Comparison of ENCODE assay signal across 8 cellular contexts in the genomic region with DNA sequence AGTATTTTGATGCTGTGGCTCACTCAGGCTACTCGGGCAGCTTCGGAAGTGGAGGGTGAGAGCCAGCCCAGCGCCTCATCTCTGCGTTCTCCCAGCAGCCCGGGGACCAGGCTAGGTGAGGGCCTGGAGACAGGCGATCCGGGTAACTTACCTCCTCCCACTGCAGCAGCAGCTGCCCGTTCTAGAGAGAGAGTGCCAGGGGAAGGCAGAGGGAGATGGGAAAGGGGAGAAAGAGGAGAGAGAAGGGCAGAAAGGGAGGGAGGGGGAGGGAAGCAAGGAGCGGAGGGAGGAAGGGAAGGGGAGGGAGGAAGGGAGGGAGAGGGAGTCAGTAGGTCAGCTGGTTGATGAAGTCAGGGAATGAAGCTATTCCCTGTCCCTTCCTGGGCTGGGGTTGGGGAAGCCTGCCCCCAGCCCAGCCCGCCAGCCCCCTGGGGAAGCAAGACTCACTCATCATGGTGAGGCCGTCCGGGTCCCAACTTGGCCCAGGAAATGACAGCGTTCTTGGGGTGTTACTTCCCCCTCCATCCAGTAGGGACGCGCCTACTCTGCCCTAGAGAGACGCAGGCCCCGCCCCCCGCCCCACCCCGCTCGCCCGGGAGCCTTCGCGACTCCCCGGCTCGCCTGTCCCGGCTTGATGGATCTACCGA. TPM values are rescaled to one million over a fixed set of nuclear protein-coding genes. Genes with fewer than 3 reads are reported as not detected.
DNase-seq lines count a peak whose midpoint lies in the region; ATAC-seq, FAIRE-seq and TF ChIP-seq lines count a peak whose summit lies in the region.

A gene with protein sequence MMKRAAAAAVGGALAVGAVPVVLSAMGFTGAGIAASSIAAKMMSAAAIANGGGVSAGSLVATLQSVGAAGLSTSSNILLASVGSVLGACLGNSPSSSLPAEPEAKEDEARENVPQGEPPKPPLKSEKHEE (minus strand): TSS at position 494 of the 647 bp plus-strand sequence. CDS start 40 bp downstream, at position 454.

- TF ChIP-seq CTCF in endothelial cell of umbilical vein (IDR thresholded peaks at IDR 0.05; ENCODE audit: extremely low read depth in 1 of 2, insufficient read depth in 1 of 2, low read depth in 1 of 2, low read length in 2 of 2) = peak in 1 of 2 donors; percentile 20

- ATAC-seq in GM19372 (IDR thresholded peaks at IDR 0.05; ENCODE audit: low read depth, unreplicated experiment) (peak; percentile 90), HG03520 (IDR thresholded peaks at IDR 0.05; ENCODE audit: unreplicated experiment) (peak; percentile 93)

- H3K4me3 Mint-ChIP-seq in CD4-positive, alpha-beta memory T cell = peak within 1 kb of the TSS; percentile 86 to 93 (median 90)

- no peak for TF ChIP-seq POLR2A in endothelial cell of umbilical vein (IDR thresholded peaks at IDR 0.05; ENCODE audit: low read depth, low read length)

- H3K4me3 ChIP-seq in CD4-positive, alpha-beta memory T cell (ENCODE audit: low read length in 2 of 2) = peak within 1 kb of the TSS; percentile 50 to 82
- peak within 1 kb of the TSS; percentile 27 to 67 (median 45) for H3K4me3 ChIP-seq in endothelial cell of umbilical vein (replicated peaks in 1 of 3; ENCODE audit: insufficient read depth in 1 of 3, low read depth in 1 of 3, low read length in 3 of 3)

- peak within 1 kb of the TSS; percentile 93 for H2AFZ ChIP-seq in endothelial cell of umbilical vein (ENCODE audit: low read depth, low read length)

- no peaks in the 10 kb centered on the region for H3K9me3 ChIP-seq in CD4-positive, alpha-beta memory T cell (ENCODE audit: control insufficient read depth in 1 of 2, low read length in 2 of 2)
- no peaks in the 10 kb centered on the region for H3K9me3 ChIP-seq in endothelial cell of umbilical vein (replicated peaks; ENCODE audit: control insufficient read depth, insufficient read depth, low read length)

- H3K36me3 Mint-ChIP-seq in CD4-positive, alpha-beta memory T cell = peaks cover 0 to 9% of the 10 kb centered on the region in 2 donors

- peak within 1 kb of the TSS; percentile 91 for H3K4me2 ChIP-seq in endothelial cell of umbilical vein (ENCODE audit: insufficient read depth, low read length)

- POLR2A ChIA-PET in CD4-positive, alpha-beta memory T cell (lab: Charles Lee; ENCODE audit: partially characterized antibody) = interaction anchor here (0.7 to 3.2 kb wide), 5 partner anchors 13 to 91 kb away, joined by 3 to 17 read pairs (median 4); partner anchors contain the start of genes DDX24, IFI27L1 and PPP4R4
- POLR2A ChIA-PET in endothelial cell of umbilical vein (lab: Charles Lee) = interaction anchor here (0.6 to 1.4 kb wide), 5 partner anchors 12 to 48 kb away, joined by 3 to 4 read pairs (median 3); partner anchors contain the start of genes DDX24, IFI27 and IFI27L1

- H3K27me3 ChIP-seq in CD4-positive, alpha-beta memory T cell (ENCODE audit: insufficient read depth, low read length) = no peaks in the 10 kb centered on the region
- peaks cover 0 to 5% of the 10 kb centered on the region in 2 experiments for H3K27me3 ChIP-seq in endothelial cell of umbilical vein (ENCODE audit: control insufficient read depth in 2 of 2, insufficient read depth in 2 of 2, low read length in 2 of 2)

- peak; percentile 55 for FAIRE-seq in endothelial cell of umbilical vein (lab: Jason Lieb, UNC)

- no peaks in the 10 kb centered on the region for H3K9me3 Mint-ChIP-seq in CD4-positive, alpha-beta memory T cell

- peaks cover 18% of the 10 kb centered on the region for H3K4me1 ChIP-seq in CD4-positive, alpha-beta memory T cell (ENCODE audit: insufficient read depth, low read length)
- H3K4me1 ChIP-seq in endothelial cell of umbilical vein (ENCODE audit: control insufficient read depth, extremely low read depth, insufficient read depth, low read length) = peaks cover 9% of the 10 kb centered on the region

- H3K27ac Mint-ChIP-seq in CD4-positive, alpha-beta memory T cell = peak within 1 kb of the TSS; percentile 77 to 88 (median 84)

- no TSS peak for BruUV-seq in endothelial cell of umbilical vein (replicated peaks; lab: Mats Ljungman, UMichigan)

- peak; percentile 34 to 80 (median 46) for DNase-seq in CD4-positive, alpha-beta memory T cell
- DNase-seq in NOMO-1 (lab: John Stamatoyannopoulos, UW; ENCODE audit: unreplicated experiment in 2 of 2) (peak; percentile 54 to 67), endothelial cell of umbilical vein (ENCODE audit: low read depth, low spot score) (peak; percentile 59), middle frontal gyrus (ENCODE audit: extremely low spot score, low spot score) (peak; percentile 59)
- DNase-seq in activated CD8-positive, alpha-beta memory T cell treated with anti-CD3 and anti-CD28 coated beads, Interleukin-2, amount 50 U/mL, for 4 hours = peak; percentile 53
- peak; percentile 59 to 68 for DNase-seq in stimulated activated CD8-positive, alpha-beta memory T cell treated with anti-CD3 and anti-CD28 coated beads, Interleukin-15, amount 100 ng/mL, for 48 hours (ENCODE audit: low read depth in 2 of 2)

- H4K20me1 ChIP-seq in endothelial cell of umbilical vein (replicated peaks; ENCODE audit: control insufficient read depth, extremely low read depth, insufficient read depth, low read length) = no peaks in the 10 kb centered on the region

- no peaks in the 10 kb centered on the region for H3K79me2 ChIP-seq in endothelial cell of umbilical vein (ENCODE audit: control insufficient read depth, insufficient read depth, low read length)

- H3K27me3 Mint-ChIP-seq in CD4-positive, alpha-beta memory T cell = no peaks in the 10 kb centered on the region

- H3K36me3 ChIP-seq in CD4-positive, alpha-beta memory T cell (ENCODE audit: insufficient read depth, low read length) = no peaks in the 10 kb centered on the region
- no peaks in the 10 kb centered on the region for H3K36me3 ChIP-seq in endothelial cell of umbilical vein (ENCODE audit: control insufficient read depth in 2 of 2, extremely low read depth in 1 of 2, insufficient read depth in 2 of 2, low read length in 2 of 2)

- intact Hi-C loops in CD4-positive, alpha-beta memory T cell (cut with micrococcal nuclease) = loop anchor here (1.0 kb wide), 1 partner anchor 48 kb away; the partner anchor contains the start of genes DDX24 and IFI27L1
- intact Hi-C loops in endothelial cell of umbilical vein (cut with micrococcal nuclease) = no loop called here

- H3K9me1 ChIP-seq in endothelial cell of umbilical vein (replicated peaks; ENCODE audit: control insufficient read depth, extremely low read depth, insufficient read depth, low read length) = no peaks in the 10 kb centered on the region

- dilution Hi-C loops in endothelial cell of umbilical vein (cut with MboI; ENCODE audit: extremely low pct_ligation_motif_present, low sequenced_read_pairs) = no loop called here

- CTCF ChIA-PET in CD4-positive, alpha-beta memory T cell (lab: Charles Lee; ENCODE audit: partially characterized antibody) = interaction anchor here (0.8 to 7.5 kb wide), 11 partner anchors 12 to 357 kb away, joined by 3 to 126 read pairs (median 4); partner anchors contain the start of genes DDX24 and IFI27L1
- CTCF ChIA-PET in endothelial cell of umbilical vein (lab: Charles Lee) = interaction anchor here (0.7 to 5.2 kb wide), 13 partner anchors 7 to 420 kb away, joined by 3 to 67 read pairs (median 6); partner anchors contain the start of genes DDX24, IFI27 and IFI27L1

- H3K9ac ChIP-seq in endothelial cell of umbilical vein (replicated peaks; ENCODE audit: extremely low read depth, insufficient read depth, low read length) = peak within 1 kb of the TSS; percentile 24

- H3K4me1 Mint-ChIP-seq in CD4-positive, alpha-beta memory T cell = peaks cover 12 to 25% (median 20%) of the 10 kb centered on the region in 4 donors

- peak within 1 kb of the TSS; percentile 46 for H3K27ac ChIP-seq in CD4-positive, alpha-beta memory T cell (ENCODE audit: low read depth, low read length)
- H3K27ac ChIP-seq in endothelial cell of umbilical vein (ENCODE audit: insufficient read depth, low read depth, low read length) = no peak within 1 kb of the TSS

TF ChIP-seq in endothelial cell of umbilical vein, 7 proteins besides CTCF, POLR2A, EP300 and RAD21:
- TF ChIP-seq, protein P1, sequence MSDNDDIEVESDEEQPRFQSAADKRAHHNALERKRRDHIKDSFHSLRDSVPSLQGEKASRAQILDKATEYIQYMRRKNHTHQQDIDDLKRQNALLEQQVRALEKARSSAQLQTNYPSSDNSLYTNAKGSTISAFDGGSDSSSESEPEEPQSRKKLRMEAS (IDR thresholded peaks at IDR 0.05; ENCODE audit: insufficient read depth, insufficient read length) = no peak
- TF ChIP-seq FOS (IDR thresholded peaks at IDR 0.05; ENCODE audit: borderline replicate concordance, insufficient read depth, low read length) = no peak
- no peak for TF ChIP-seq JUN (IDR thresholded peaks at IDR 0.05; ENCODE audit: borderline replicate concordance, insufficient read depth, insufficient read length, low read depth)

RNA-seq across cellular contexts. Expression of the gene that starts here (rescaled TPM):
- 10 to 100 TPM; 34.0 to 38.2 TPM for total RNA-seq in CD4-positive, alpha-beta memory T cell
- 10 to 100 TPM; 61.4 to 87.9 TPM for polyA plus RNA-seq in CD4-positive, alpha-beta memory T cell
- 11.0 and 28.7 TPM in 2 replicates for total RNA-seq in endothelial cell of umbilical vein
- 82.9 and 93.9 TPM in 2 replicates for polyA plus RNA-seq in endothelial cell of umbilical vein
- 38.2 and 42.4 TPM in 2 replicates for polyA plus RNA-seq in endothelial cell of umbilical vein (2011; cell fraction: cytosol; rRNA removed)
- polyA plus RNA-seq in endothelial cell of umbilical vein (2011; cell fraction: nucleus; rRNA removed) = 11.3 and 14.6 TPM in 2 replicates
- polyA plus RNA-seq in endothelial cell of umbilical vein (2012) = 51.7 and 60.2 TPM in 2 replicates
- polyA minus RNA-seq in endothelial cell of umbilical vein = 8.5 and 15.9 TPM in 2 replicates
- 15.6 TPM for polyA minus RNA-seq in endothelial cell of umbilical vein (2011; cell fraction: cytosol; rRNA and poly(A)+ RNA removed)
- polyA minus RNA-seq in endothelial cell of umbilical vein (2011; cell fraction: nucleus; rRNA and poly(A)+ RNA removed) = 2.3 and 3.8 TPM in 2 replicates
